Comparison of ENCODE assay signal across 7 cellular contexts in the genomic region with DNA sequence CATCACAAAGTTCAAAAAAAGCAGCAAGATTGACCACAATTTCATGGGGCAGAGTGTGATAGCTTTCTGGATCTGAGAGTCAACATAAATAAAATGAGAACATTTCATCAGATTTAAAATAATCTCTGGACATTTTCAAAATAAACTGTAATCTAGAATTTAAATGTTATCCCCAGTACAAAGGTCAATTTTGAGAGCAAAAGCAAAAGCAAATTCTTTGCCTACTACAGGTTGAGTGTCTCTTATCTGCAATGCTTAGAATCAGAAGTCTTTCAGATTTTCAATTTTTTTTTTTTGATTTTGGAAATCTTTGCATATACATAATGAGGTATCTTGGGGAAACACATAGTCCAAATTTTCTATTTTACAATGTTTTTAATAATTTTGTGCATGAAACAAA.
"Had no signal": no experiment of that assay in that cellular context is flagged by ENCODE, and none has a peak within 500 bp of the region (broad histone marks: within the 10 kb centered on the region; RNA-seq: fewer than 3 reads in every experiment).

No MANE protein-coding gene starts in this region.

- ATAC-seq: GM23338, K562 had no signal

- H3K9me3 Mint-ChIP-seq: GM23338, H9 had no signal

- H3K27ac Mint-ChIP-seq: GM23338, H9 had no signal

- H3K4me3 Mint-ChIP-seq: GM23338, H9 had no signal

- FAIRE-seq: H1, H54, K562 had no signal

- DNase-seq: H9, HCEC 1CT, IMR-90 had no signal

- H3K4me1 Mint-ChIP-seq: GM23338, H9 had no signal
